9 cellular contexts compared by ENCODE assay signal in genomic region chr17:27282054-27282501, GRCh38. TPM values are rescaled to one million over a fixed set of nuclear protein-coding genes. Genes with fewer than 3 reads are reported as not detected.
DNase-seq lines count a peak whose midpoint lies in the region; ATAC-seq and TF ChIP-seq lines count a peak whose summit lies in the region.
"Had no signal": no experiment of that assay in that cellular context is flagged by ENCODE, and none has a peak within 500 bp of the region (broad histone marks: within the 10 kb centered on the region; RNA-seq: fewer than 3 reads in every experiment).

No MANE protein-coding gene starts in this region.

- peaks cover 21% of the 10 kb centered on the region for H3K4me1 Mint-ChIP-seq in endodermal cell

- DNase-seq in AG08395 (ENCODE audit: low spot score): peak; percentile 15
- peak; percentile 98 for DNase-seq in fibroblast of villous mesenchyme (ENCODE audit: low read depth)
- no peak for DNase-seq in effector CD4-positive, alpha-beta T cell
- no peak for DNase-seq in GF-D8 (lab: John Stamatoyannopoulos, UW)
- DNase-seq in endodermal cell: no peak
- DNase-seq: activated naive CD8-positive, alpha-beta T cell treated with anti-CD3 and anti-CD28 coated beads, Interleukin-2, amount 10 ng/mL, durations not matched to agents 7 days and 5 days had no signal

- WGBS in endodermal cell (ENCODE audit: insufficient coverage in 1 of 2, insufficient read length in 1 of 2), 2 experiments: 97 to 100% methylated on average over 1 of the region's 1 CpG

- no peak overlapping the region for H3K9ac ChIP-seq in endodermal cell (ENCODE audit: extremely low read depth, low read length, poor library complexity, severe bottlenecking)

- TF ChIP-seq CTCF in fibroblast of villous mesenchyme (IDR thresholded peaks at IDR 0.05; ENCODE audit: insufficient read depth, low read depth, low read length): no peak
- no peak for TF ChIP-seq CTCF in endodermal cell (conservative IDR thresholded peaks at IDR 0.05)

- H3K9me3 ChIP-seq in endodermal cell (ENCODE audit: control insufficient read depth, low read length): no peaks in the 10 kb centered on the region

- peaks cover 3% of the 10 kb centered on the region for H3K4me1 ChIP-seq in endodermal cell (ENCODE audit: control insufficient read depth, insufficient read depth, low read length)

- H3K27me3 ChIP-seq in endodermal cell (ENCODE audit: control insufficient read depth, insufficient read depth, low read length, poor library complexity, severe bottlenecking): no peaks in the 10 kb centered on the region

- no peaks in the 10 kb centered on the region for H3K9me3 Mint-ChIP-seq in endodermal cell
- H3K9me3 Mint-ChIP-seq: activated naive CD8-positive, alpha-beta T cell treated with anti-CD3 and anti-CD28 coated beads, Interleukin-2, amount 10 ng/mL, durations not matched to agents 7 days and 5 days had no signal

- no peak overlapping the region for H3K27ac Mint-ChIP-seq in endodermal cell
- H3K27ac Mint-ChIP-seq: activated naive CD8-positive, alpha-beta T cell treated with anti-CD3 and anti-CD28 coated beads, Interleukin-2, amount 10 ng/mL, durations not matched to agents 7 days and 5 days had no signal

- ATAC-seq in GM19455 (IDR thresholded peaks at IDR 0.05; ENCODE audit: unreplicated experiment) (peak; percentile 69), HG03571 (IDR thresholded peaks at IDR 0.05; ENCODE audit: unreplicated experiment) (peak; percentile 64), SK-N-SH treated with all-trans-retinoic acid at 6 μM for 48 hours (no peak)

- no peak overlapping the region for H3K4me3 ChIP-seq in fibroblast of villous mesenchyme (ENCODE audit: low read depth, low read length)
- no peak overlapping the region for H3K4me3 ChIP-seq in endodermal cell (ENCODE audit: low read length)

- no peak overlapping the region for H3K27ac ChIP-seq in endodermal cell (ENCODE audit: low read depth, low read length)

- no peak overlapping the region for H3K4me3 Mint-ChIP-seq in endodermal cell
- H3K4me3 Mint-ChIP-seq: activated naive CD8-positive, alpha-beta T cell treated with anti-CD3 and anti-CD28 coated beads, Interleukin-2, amount 10 ng/mL, durations not matched to agents 7 days and 5 days had no signal

- no peaks in the 10 kb centered on the region for H3K36me3 ChIP-seq in endodermal cell (ENCODE audit: control insufficient read depth, insufficient read depth, low read length)

- no peaks in the 10 kb centered on the region for H3K36me3 Mint-ChIP-seq in endodermal cell (ENCODE audit: low read depth)
- H3K36me3 Mint-ChIP-seq: activated naive CD8-positive, alpha-beta T cell treated with anti-CD3 and anti-CD28 coated beads, Interleukin-2, amount 10 ng/mL, durations not matched to agents 7 days and 5 days had no signal

- no peaks in the 10 kb centered on the region for H3K27me3 Mint-ChIP-seq in endodermal cell (ENCODE audit: insufficient read depth)

TF ChIP-seq in SK-N-SH treated with all-trans-retinoic acid at 6 μM for 48 hours, 23 proteins besides CTCF, POLR2A, EP300 and RAD21:
- TF ChIP-seq SNAI2 (CRISPR knock-in tag; IDR thresholded peaks at IDR 0.05) (no peak), PATZ1 (CRISPR knock-in tag; IDR thresholded peaks at IDR 0.05; ENCODE audit: borderline replicate concordance) (no peak), ZNF70 (CRISPR knock-in tag; IDR thresholded peaks at IDR 0.05) (no peak), ZC3H10 (CRISPR knock-in tag; IDR thresholded peaks at IDR 0.05) (no peak), ESRRG (CRISPR knock-in tag; IDR thresholded peaks at IDR 0.05) (no peak)

RNA-seq across cellular contexts. Expression of gene WSB1, which starts 11.8 kb away (rescaled TPM):
- total RNA-seq in fibroblast of villous mesenchyme (135 and 208 TPM in 2 replicates), endodermal cell (100 to 1,000 TPM; 236 to 270 TPM)
- polyA plus RNA-seq in endodermal cell (2013, experiment 1 of 2): 364 TPM
- 298 TPM for polyA plus RNA-seq in endodermal cell (2013, experiment 2 of 2)

Comparison
In these comparisons a context has a peak if more than half of its experiments do, and no peak if none do; other contexts are left out.
1. DNase-seq: peak in AG08395 (single experiment) and fibroblast of villous mesenchyme (single experiment); none in effector CD4-positive, alpha-beta T cell (single experiment), GF-D8 (single experiment) and endodermal cell (single experiment).